In the genomic region with DNA sequence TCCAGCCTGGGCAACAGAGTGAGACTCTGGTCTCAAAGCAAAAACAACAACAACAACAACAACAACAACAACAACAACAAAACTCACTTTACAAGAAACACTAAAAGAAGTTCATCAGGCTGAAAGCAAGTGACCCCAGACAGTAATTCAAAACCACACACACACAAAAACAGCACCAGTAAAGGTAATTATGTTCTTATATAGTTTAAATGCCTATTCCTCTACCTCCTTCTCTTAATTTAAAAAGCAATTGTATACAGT, we compare ENCODE assay signal across 16 cellular contexts. TPM values are rescaled to one million over a fixed set of nuclear protein-coding genes. Genes with fewer than 3 reads are reported as not detected.
DNase-seq lines count a peak whose midpoint lies in the region; ATAC-seq, FAIRE-seq and TF ChIP-seq lines count a peak whose summit lies in the region.
"Had no signal": no experiment of that assay in that cellular context is flagged by ENCODE, and none has a peak within 500 bp of the region (broad histone marks: within the 10 kb centered on the region; RNA-seq: fewer than 3 reads in every experiment).

No MANE protein-coding gene starts in this region.

- H3K9ac ChIP-seq in iPS-18a (ENCODE audit: low read length) (no peak overlapping the region), colonic mucosa (ENCODE audit: low read depth in 2 of 2, low read length in 2 of 2) (no peak overlapping the region)

- no peak for DNase-seq in A549 (ENCODE audit: low read depth in 1 of 2, low spot score in 1 of 2)
- no peak for DNase-seq in WTC11 (ENCODE audit: low spot score)
- no peak for DNase-seq in transverse colon
- no peak for DNase-seq in colonic mucosa
- DNase-seq in AG08395 (ENCODE audit: low spot score), result no peak
- DNase-seq: activated B cell treated with CpG ODN at 0.5 μM for 24 hours; C1 segment of cervical spinal cord; NCI-H187; NCI-H748 treated with DMSO at 0.1 percent for 48 hours; stimulated activated CD4-positive, alpha-beta T cell treated with anti-CD3 and anti-CD28 coated beads, Interleukin-4, amount 100 ng/mL, for 24 hours had no signal

- H3K27me3 ChIP-seq in DOHH2 (ENCODE audit: control insufficient read depth, low read length) (no peaks in the 10 kb centered on the region), iPS-18a (ENCODE audit: control insufficient read depth, insufficient read depth, low read length) (no peaks in the 10 kb centered on the region), transverse colon (no peaks in the 10 kb centered on the region), colonic mucosa (no peaks in the 10 kb centered on the region)
- H3K27me3 ChIP-seq: SJSA1 had no signal

- H4K20me1 ChIP-seq in DOHH2 (ENCODE audit: control insufficient read depth, insufficient read depth, low read depth, low read length), result no peaks in the 10 kb centered on the region

- peak overlapping the region; percentile 96 for H3K4me2 ChIP-seq in A549
- H3K4me2 ChIP-seq in DOHH2 (ENCODE audit: low read length), result peak overlapping the region; percentile 100

- H3F3A ChIP-seq in DOHH2 (ENCODE audit: control insufficient read depth, insufficient read depth), result peaks cover 9% of the 10 kb centered on the region

- H3K9me2 ChIP-seq in DOHH2 (replicated peaks; ENCODE audit: control insufficient read depth, low read length), result no peaks in the 10 kb centered on the region

- peak overlapping the region; percentile 92 for H3K4me3 Mint-ChIP-seq in WTC11

- POLR2A ChIA-PET in A549 (lab: Yijun Ruan, JAX) (no interaction called here), WTC11 (lab: Charles Lee) (interaction anchor here (2.0 kb wide), 1 partner anchor 105 kb away, joined by 7 read pairs; no protein-coding TSS in a partner anchor)

- H3K27ac Mint-ChIP-seq in WTC11, result no peak overlapping the region

- no peaks in the 10 kb centered on the region for H3K27me3 Mint-ChIP-seq in WTC11 (ENCODE audit: low read depth)
- H3K27me3 Mint-ChIP-seq: activated B cell treated with CpG ODN at 0.5 μM for 24 hours, IgD-negative memory B cell had no signal

- ATAC-seq in A549 (no peak), WTC11 (no peak), GM19351 (IDR thresholded peaks at IDR 0.05; ENCODE audit: unreplicated experiment) (no peak)

- in situ Hi-C loops in transverse colon (cut with MboI; ENCODE audit: low pct_ligation_motif_present in 1 of 4, low pct_unique_long_range_greater_than_20kb in 1 of 4, low sequenced_read_pairs in 3 of 4), result no loop called here

- H3K9me3 Mint-ChIP-seq in WTC11, result peaks cover 16% of the 10 kb centered on the region

- CTCF ChIA-PET in A549 (lab: Yijun Ruan, JAX), result no interaction called here
- CTCF ChIA-PET in WTC11 (lab: Charles Lee), result no interaction called here

- intact Hi-C loops in transverse colon (cut with DNase I; ENCODE audit: low total_unique reads), result no loop called here
- intact Hi-C loops in colonic mucosa (cut with DNase I), result loop anchor here (5.0 kb wide), 1 partner anchor 41 kb away; the partner anchor contains the start of genes CEP104 and DFFB

- H3K4me1 ChIP-seq in A549 (0 out of 3 replicates have a peak, but pooled peaks cover 3% of the 10 kb centered on the region), DOHH2 (ENCODE audit: control insufficient read depth, low read length) (peaks cover 45% of the 10 kb centered on the region), iPS-18a (ENCODE audit: control insufficient read depth, low read depth, low read length) (no peaks in the 10 kb centered on the region), transverse colon (peaks cover 7 to 25% (median 20%) of the 10 kb centered on the region in 4 donors), colonic mucosa (no peaks in the 10 kb centered on the region)

- TF ChIP-seq RAD21 in A549 (conservative IDR thresholded peaks at IDR 0.05 in 1 of 2, IDR thresholded peaks at IDR 0.05 in 1 of 2), result no peak

- TF ChIP-seq CTCF in A549 (IDR thresholded peaks at IDR 0.05) (no peak), DOHH2 (IDR thresholded peaks at IDR 0.05; ENCODE audit: low read depth, low read length, poor library complexity, severe bottlenecking) (no peak), WTC11 (IDR thresholded peaks at IDR 0.05) (no peak), transverse colon (IDR thresholded peaks at IDR 0.05) (no peak), colonic mucosa (IDR thresholded peaks at IDR 0.05) (no peak)

- peaks cover 25% of the 10 kb centered on the region for H3K36me3 ChIP-seq in DOHH2 (ENCODE audit: control insufficient read depth, low read length)
- no peaks in the 10 kb centered on the region for H3K36me3 ChIP-seq in iPS-18a (ENCODE audit: control insufficient read depth, low read depth, low read length)
- H3K36me3 ChIP-seq in transverse colon, result no peaks in the 10 kb centered on the region
- H3K36me3 ChIP-seq in colonic mucosa, result no peaks in the 10 kb centered on the region

- H3K9me3 ChIP-seq in A549, result no peaks in the 10 kb centered on the region
- no peaks in the 10 kb centered on the region for H3K9me3 ChIP-seq in DOHH2 (ENCODE audit: control insufficient read depth, insufficient read depth, low read length)
- H3K9me3 ChIP-seq in iPS-18a (ENCODE audit: control insufficient read depth, low read depth, low read length), result no peaks in the 10 kb centered on the region
- H3K9me3 ChIP-seq in transverse colon, result peaks cover 0 to 10% of the 10 kb centered on the region in 2 donors
- no peaks in the 10 kb centered on the region for H3K9me3 ChIP-seq in colonic mucosa
- H3K9me3 ChIP-seq: SJSA1 had no signal

- H3K4me1 Mint-ChIP-seq in WTC11, result peaks cover 13% of the 10 kb centered on the region

- TF ChIP-seq POLR2A in A549 (IDR thresholded peaks at IDR 0.05; ENCODE audit: low read length) (no peak), transverse colon (IDR thresholded peaks at IDR 0.05) (no peak)

- TF ChIP-seq EP300 in A549 (IDR thresholded peaks at IDR 0.05) (no peak), transverse colon (IDR thresholded peaks at IDR 0.05; ENCODE audit: low read depth) (no peak)

- H3K27ac ChIP-seq in A549 (no peak overlapping the region), DOHH2 (ENCODE audit: low read depth, low read length) (no peak overlapping the region), iPS-18a (ENCODE audit: low read length) (no peak overlapping the region), transverse colon (no peak overlapping the region), colonic mucosa (no peak overlapping the region)
- H3K27ac ChIP-seq: SJSA1 had no signal

- no peak for FAIRE-seq in A549 (lab: Jason Lieb, UNC)
- FAIRE-seq: G401.6 had no signal

- peaks cover 16% of the 10 kb centered on the region for H3K36me3 Mint-ChIP-seq in WTC11

- H3K4me3 ChIP-seq in A549, result no peak overlapping the region; the same call in 2 of the 3 replicates
- H3K4me3 ChIP-seq in DOHH2 (ENCODE audit: low read length), result peak overlapping the region; percentile 98; the same call in 1 of the 2 replicates
- H3K4me3 ChIP-seq in iPS-18a (ENCODE audit: low read length), result peak overlapping the region; percentile 92
- H3K4me3 ChIP-seq in transverse colon, result no peak overlapping the region
- H3K4me3 ChIP-seq in colonic mucosa, result no peak overlapping the region

- peaks cover 64% of the 10 kb centered on the region for H3K79me2 ChIP-seq in DOHH2 (ENCODE audit: control insufficient read depth, low read length)

TF ChIP-seq in A549, 52 proteins besides CTCF, POLR2A, EP300 and RAD21:
- TF ChIP-seq JUNB (IDR thresholded peaks at IDR 0.05) (no peak), HES2 (IDR thresholded peaks at IDR 0.05) (no peak)

TF ChIP-seq in WTC11, 78 proteins besides CTCF, POLR2A, EP300 and RAD21 (continues in another document):
- TF ChIP-seq NR3C1 (CRISPR knock-in tag; conservative IDR thresholded peaks at IDR 0.05; ENCODE audit: low read depth), result no peak
- no peak for TF ChIP-seq E2F1 (CRISPR knock-in tag; IDR thresholded peaks at IDR 0.05)

RNA-seq across cellular contexts. Expression of gene C1orf174, which starts 1.7 kb away (rescaled TPM):
- 26.3 and 29.7 TPM in 2 replicates for polyA plus RNA-seq in A549 (2011; rRNA removed)
- polyA plus RNA-seq in A549 (2012; cell fraction: cytosol; rRNA removed), result 28.3 and 29.6 TPM in 2 replicates
- polyA plus RNA-seq in A549 (2012; cell fraction: nucleus; rRNA removed), result 30.5 and 38.0 TPM in 2 replicates
- 23.6 to 23.9 TPM (median 23.7 TPM) in 3 replicates for polyA plus RNA-seq in A549 (2017; fragmentation: RNase III; extraction: RNeasy Plus Mini Kit Qiagen cat#74134 plus additional on column Dnase treatment)
- polyA minus RNA-seq in A549 (2011; rRNA and poly(A)+ RNA removed), result 25.5 and 26.0 TPM in 2 replicates
- total RNA-seq in WTC11 (2021), result 24.2 to 25.2 TPM (median 25.1 TPM) in 3 replicates
- 10 to 100 TPM; 23.5 to 45.4 (median 36.6) TPM for total RNA-seq in transverse colon
- 10 to 100 TPM; 19.4 to 32.8 TPM for total RNA-seq in colonic mucosa

RNA-seq across cellular contexts. Expression of gene DFFB, which starts 41.1 kb away (rescaled TPM):
- 2.5 and 3.2 TPM in 2 replicates for polyA plus RNA-seq in A549 (2011; rRNA removed)
- polyA plus RNA-seq in A549 (2012; cell fraction: cytosol; rRNA removed), result 4.9 and 5.4 TPM in 2 replicates
- polyA plus RNA-seq in A549 (2012; cell fraction: nucleus; rRNA removed), result 7.7 and 8.6 TPM in 2 replicates
- polyA plus RNA-seq in A549 (2017; fragmentation: RNase III; extraction: RNeasy Plus Mini Kit Qiagen cat#74134 plus additional on column Dnase treatment), result 3.2 to 4.4 TPM (median 3.7 TPM) in 3 replicates
- polyA minus RNA-seq in A549 (2011; rRNA and poly(A)+ RNA removed), result 1.9 and 2.5 TPM in 2 replicates
- 8.5 to 9.2 TPM (median 8.7 TPM) in 3 replicates for total RNA-seq in WTC11 (2021)
- 10 to 100 TPM in 2 of 4 donors, 1 to 10 TPM in 1, not detected in 1; 7.4 to 18.3 (median 15.7) TPM for total RNA-seq in transverse colon
- total RNA-seq in colonic mucosa, result 10 to 100 TPM in 1 of 2 donors, 1 to 10 TPM in 1; 4.5 to 10.7 TPM

RNA-seq across cellular contexts. Expression of gene CEP104, which starts 41.4 kb away (rescaled TPM):
- 28.8 and 28.9 TPM in 2 replicates for polyA plus RNA-seq in A549 (2011; rRNA removed)
- polyA plus RNA-seq in A549 (2012; cell fraction: cytosol; rRNA removed), result 10.5 and 12.3 TPM in 2 replicates
- polyA plus RNA-seq in A549 (2012; cell fraction: nucleus; rRNA removed), result 15.7 and 16.1 TPM in 2 replicates
- polyA plus RNA-seq in A549 (2017; fragmentation: RNase III; extraction: RNeasy Plus Mini Kit Qiagen cat#74134 plus additional on column Dnase treatment), result 13.7 to 15.4 TPM (median 14.5 TPM) in 3 replicates
- polyA minus RNA-seq in A549 (2011; rRNA and poly(A)+ RNA removed), result 33.3 and 37.8 TPM in 2 replicates
- 38.0 to 38.8 TPM (median 38.2 TPM) in 3 replicates for total RNA-seq in WTC11 (2021)
- 10 to 100 TPM; 34.4 to 57.7 (median 43.5) TPM for total RNA-seq in transverse colon
- 10 to 100 TPM; 41.1 to 52.7 TPM for total RNA-seq in colonic mucosa

Comparison
In these comparisons a context has a peak if more than half of its experiments do, and no peak if none do; other contexts are left out.
1. H3K4me3 ChIP-seq: peak in DOHH2 (single experiment) and iPS-18a (single experiment); none in A549 (single experiment), transverse colon (0 of 4) and colonic mucosa (single experiment).